1 cellular context compared by ENCODE assay signal in genomic region chr14:91267965-91268437, GRCh38.
TF ChIP-seq lines count a peak whose summit lies in the region.

No MANE protein-coding gene starts in this region.

TF ChIP-seq in K562, 482 proteins besides CTCF, POLR2A, EP300 and RAD21 (continued from another document and continues in another):
- TF ChIP-seq STAT6 (CRISPR knock-in tag; IDR thresholded peaks at IDR 0.05) (no peak), NFIC (IDR thresholded peaks at IDR 0.05) (peak; percentile 98), KDM1A (IDR thresholded peaks at IDR 0.05) (peak; percentile 46 to 54), GMEB1 (CRISPR knock-in tag; IDR thresholded peaks at IDR 0.05) (peak; percentile 56), POLR2H (tag; IDR thresholded peaks at IDR 0.05; ENCODE audit: low read depth) (peak; percentile 70), GABPB2 (CRISPR knock-in tag; conservative IDR thresholded peaks at IDR 0.05) (no peak), ZNF282 (CRISPR knock-in tag; IDR thresholded peaks at IDR 0.05) (no peak), CHD1 (IDR thresholded peaks at IDR 0.05; ENCODE audit: low read length) (no peak), MXD1 (CRISPR knock-in tag; IDR thresholded peaks at IDR 0.05; ENCODE audit: borderline replicate concordance, poor library complexity, severe bottlenecking) (peak; percentile 80), ZNF707 (CRISPR knock-in tag; conservative IDR thresholded peaks at IDR 0.05) (peak; percentile 74), ZNF324 (CRISPR knock-in tag; IDR thresholded peaks at IDR 0.05) (peak; percentile 64), ZFP36 (IDR thresholded peaks at IDR 0.05; ENCODE audit: low read depth, low read length, partially characterized antibody) (no peak), AFF4 (CRISPR knock-in tag; IDR thresholded peaks at IDR 0.05) (no peak), SP1 (CRISPR knock-in tag; IDR thresholded peaks at IDR 0.05) (peak; percentile 43), NBN (IDR thresholded peaks at IDR 0.05; ENCODE audit: low read depth) (0 out of 2 replicates have a peak, but pooled peaks have one; percentile 48), SMARCC2 (IDR thresholded peaks at IDR 0.05; ENCODE audit: low read depth) (peak; percentile 64; the same call in 1 of the 2 replicates), KDM2B (CRISPR knock-in tag; IDR thresholded peaks at IDR 0.05) (peak; percentile 84; the same call in 1 of the 2 replicates), RBM39 (optimal IDR thresholded peaks at IDR 0.05; ENCODE audit: low read depth, low read length) (no peak), HCFC1 (IDR thresholded peaks at IDR 0.05; ENCODE audit: low read depth, low read length) (no peak), MAFG (tag; conservative IDR thresholded peaks at IDR 0.05) (peak; percentile 54), CREB1 (IDR thresholded peaks at IDR 0.05) (peak; percentile 37; the same call in 1 of the 2 replicates), CREB1 (CRISPR knock-in tag; IDR thresholded peaks at IDR 0.05) (no peak), ZHX1 (conservative IDR thresholded peaks at IDR 0.05; ENCODE audit: low read length) (no peak), ZNF717 (CRISPR knock-in tag; IDR thresholded peaks at IDR 0.05) (no peak), ZNF551 (CRISPR knock-in tag; IDR thresholded peaks at IDR 0.05) (no peak), EHMT2 (IDR thresholded peaks at IDR 0.05) (no peak), USF1 (CRISPR knock-in tag; IDR thresholded peaks at IDR 0.05) (no peak), E2F4 (CRISPR knock-in tag; IDR thresholded peaks at IDR 0.05; ENCODE audit: low read depth) (no peak), NCOA6 (IDR thresholded peaks at IDR 0.05) (no peak), BRD4 (IDR thresholded peaks at IDR 0.05) (no peak), HEY1 (CRISPR knock-in tag; IDR thresholded peaks at IDR 0.05; ENCODE audit: borderline replicate concordance) (peak; percentile 82; the same call in 1 of the 2 replicates), PYGO2 (tag; IDR thresholded peaks at IDR 0.05) (peak; percentile 92), SMAD1 (IDR thresholded peaks at IDR 0.05; ENCODE audit: low read depth, low read length, partially characterized antibody) (no peak), TBP (optimal IDR thresholded peaks at IDR 0.05; ENCODE audit: low read depth, low read length) (peak; percentile 44), ZNF75A (CRISPR knock-in tag; IDR thresholded peaks at IDR 0.05) (peak; percentile 72), CC2D1A (IDR thresholded peaks at IDR 0.05) (peak; percentile 58; the same call in 1 of the 2 replicates), SOX6 (IDR thresholded peaks at IDR 0.05) (peak; percentile 79), ZNF592 (IDR thresholded peaks at IDR 0.05) (peak; percentile 100), ZEB2 (IDR thresholded peaks at IDR 0.05) (peak; percentile 66; the same call in 1 of the 2 replicates), ZBTB7A (IDR thresholded peaks at IDR 0.05; ENCODE audit: borderline replicate concordance, control insufficient read depth, low read depth, low read length) (no peak), CREB5 (CRISPR knock-in tag; IDR thresholded peaks at IDR 0.05) (peak; percentile 95), ZNF785 (CRISPR knock-in tag; IDR thresholded peaks at IDR 0.05) (0 out of 2 replicates have a peak, but pooled peaks have one; percentile 23), ELF2 (CRISPR knock-in tag; IDR thresholded peaks at IDR 0.05) (peak; percentile 74), CHD2 (IDR thresholded peaks at IDR 0.05; ENCODE audit: low read depth, low read length) (no peak), ZNF76 (CRISPR knock-in tag; IDR thresholded peaks at IDR 0.05; ENCODE audit: borderline replicate concordance) (peak; percentile 96), CAMTA2 (CRISPR knock-in tag; conservative IDR thresholded peaks at IDR 0.05) (no peak), BRF1 (IDR thresholded peaks at IDR 0.05; ENCODE audit: borderline replicate concordance, extremely low read depth, insufficient read length) (no peak), ZNF184 (CRISPR knock-in tag; IDR thresholded peaks at IDR 0.05) (no peak)
